1 cellular context compared by ENCODE assay signal in genomic region chr10:14571866-14572507, GRCh38.
TF ChIP-seq lines count a peak whose summit lies in the region.

No MANE protein-coding gene starts in this region.

TF ChIP-seq in HepG2, 621 proteins besides CTCF, POLR2A, EP300 and RAD21 (continued from another document and continues in another):
- TF ChIP-seq, protein P1, sequence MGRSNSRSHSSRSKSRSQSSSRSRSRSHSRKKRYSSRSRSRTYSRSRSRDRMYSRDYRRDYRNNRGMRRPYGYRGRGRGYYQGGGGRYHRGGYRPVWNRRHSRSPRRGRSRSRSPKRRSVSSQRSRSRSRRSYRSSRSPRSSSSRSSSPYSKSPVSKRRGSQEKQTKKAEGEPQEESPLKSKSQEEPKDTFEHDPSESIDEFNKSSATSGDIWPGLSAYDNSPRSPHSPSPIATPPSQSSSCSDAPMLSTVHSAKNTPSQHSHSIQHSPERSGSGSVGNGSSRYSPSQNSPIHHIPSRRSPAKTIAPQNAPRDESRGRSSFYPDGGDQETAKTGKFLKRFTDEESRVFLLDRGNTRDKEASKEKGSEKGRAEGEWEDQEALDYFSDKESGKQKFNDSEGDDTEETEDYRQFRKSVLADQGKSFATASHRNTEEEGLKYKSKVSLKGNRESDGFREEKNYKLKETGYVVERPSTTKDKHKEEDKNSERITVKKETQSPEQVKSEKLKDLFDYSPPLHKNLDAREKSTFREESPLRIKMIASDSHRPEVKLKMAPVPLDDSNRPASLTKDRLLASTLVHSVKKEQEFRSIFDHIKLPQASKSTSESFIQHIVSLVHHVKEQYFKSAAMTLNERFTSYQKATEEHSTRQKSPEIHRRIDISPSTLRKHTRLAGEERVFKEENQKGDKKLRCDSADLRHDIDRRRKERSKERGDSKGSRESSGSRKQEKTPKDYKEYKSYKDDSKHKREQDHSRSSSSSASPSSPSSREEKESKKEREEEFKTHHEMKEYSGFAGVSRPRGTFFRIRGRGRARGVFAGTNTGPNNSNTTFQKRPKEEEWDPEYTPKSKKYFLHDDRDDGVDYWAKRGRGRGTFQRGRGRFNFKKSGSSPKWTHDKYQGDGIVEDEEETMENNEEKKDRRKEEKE (IDR thresholded peaks at IDR 0.05): no peak
- TF ChIP-seq TMF1 (CRISPR knock-in tag; IDR thresholded peaks at IDR 0.05; ENCODE audit: low read depth) (no peak), ZNF503 (CRISPR knock-in tag; IDR thresholded peaks at IDR 0.05) (peak; percentile 32; the same call in 1 of the 2 replicates), ZNF230 (CRISPR knock-in tag; IDR thresholded peaks at IDR 0.05) (no peak), TCF7L2 (IDR thresholded peaks at IDR 0.05; ENCODE audit: low read depth, low read length) (no peak), ZNF253 (CRISPR knock-in tag; IDR thresholded peaks at IDR 0.05; ENCODE audit: borderline replicate concordance) (no peak), ZNF691 (CRISPR knock-in tag; IDR thresholded peaks at IDR 0.05; ENCODE audit: borderline replicate concordance, low read depth) (no peak), PREB (CRISPR knock-in tag; IDR thresholded peaks at IDR 0.05) (no peak), KMT2A (CRISPR knock-in tag; IDR thresholded peaks at IDR 0.05) (no peak), MNT (IDR thresholded peaks at IDR 0.05) (peak; percentile 36), ZNF609 (CRISPR knock-in tag; IDR thresholded peaks at IDR 0.05; ENCODE audit: borderline replicate concordance) (peak; percentile 72; the same call in 1 of the 2 replicates), JUND (CRISPR knock-in tag; IDR thresholded peaks at IDR 0.05) (peak; percentile 88), ZNF101 (CRISPR knock-in tag; IDR thresholded peaks at IDR 0.05; ENCODE audit: borderline replicate concordance, low read depth) (no peak), POLR2AphosphoS5 (IDR thresholded peaks at IDR 0.05; ENCODE audit: low read depth, low read length) (no peak), EZH2 (conservative IDR thresholded peaks at IDR 0.05; ENCODE audit: low read depth, low read length) (no peak), ZNF431 (CRISPR knock-in tag; IDR thresholded peaks at IDR 0.05; ENCODE audit: borderline replicate concordance, low read depth) (no peak), CHD4 (IDR thresholded peaks at IDR 0.05; ENCODE audit: borderline replicate concordance, low read length) (no peak), SNAPC2 (CRISPR knock-in tag; IDR thresholded peaks at IDR 0.05) (0 out of 2 replicates have a peak, but pooled peaks have one; percentile 33), TBL1XR1 (IDR thresholded peaks at IDR 0.05; ENCODE audit: borderline replicate concordance, low read length, partially characterized antibody) (peak; percentile 95), TEAD2 (CRISPR knock-in tag; IDR thresholded peaks at IDR 0.05) (no peak), ZNF563 (CRISPR knock-in tag; IDR thresholded peaks at IDR 0.05) (no peak), ZNF737 (CRISPR knock-in tag; IDR thresholded peaks at IDR 0.05; ENCODE audit: borderline replicate concordance) (no peak), NFE2L2 (IDR thresholded peaks at IDR 0.05; ENCODE audit: low read length) (no peak), ZBTB42 (CRISPR knock-in tag; IDR thresholded peaks at IDR 0.05) (no peak)
- TF ChIP-seq, protein P2, sequence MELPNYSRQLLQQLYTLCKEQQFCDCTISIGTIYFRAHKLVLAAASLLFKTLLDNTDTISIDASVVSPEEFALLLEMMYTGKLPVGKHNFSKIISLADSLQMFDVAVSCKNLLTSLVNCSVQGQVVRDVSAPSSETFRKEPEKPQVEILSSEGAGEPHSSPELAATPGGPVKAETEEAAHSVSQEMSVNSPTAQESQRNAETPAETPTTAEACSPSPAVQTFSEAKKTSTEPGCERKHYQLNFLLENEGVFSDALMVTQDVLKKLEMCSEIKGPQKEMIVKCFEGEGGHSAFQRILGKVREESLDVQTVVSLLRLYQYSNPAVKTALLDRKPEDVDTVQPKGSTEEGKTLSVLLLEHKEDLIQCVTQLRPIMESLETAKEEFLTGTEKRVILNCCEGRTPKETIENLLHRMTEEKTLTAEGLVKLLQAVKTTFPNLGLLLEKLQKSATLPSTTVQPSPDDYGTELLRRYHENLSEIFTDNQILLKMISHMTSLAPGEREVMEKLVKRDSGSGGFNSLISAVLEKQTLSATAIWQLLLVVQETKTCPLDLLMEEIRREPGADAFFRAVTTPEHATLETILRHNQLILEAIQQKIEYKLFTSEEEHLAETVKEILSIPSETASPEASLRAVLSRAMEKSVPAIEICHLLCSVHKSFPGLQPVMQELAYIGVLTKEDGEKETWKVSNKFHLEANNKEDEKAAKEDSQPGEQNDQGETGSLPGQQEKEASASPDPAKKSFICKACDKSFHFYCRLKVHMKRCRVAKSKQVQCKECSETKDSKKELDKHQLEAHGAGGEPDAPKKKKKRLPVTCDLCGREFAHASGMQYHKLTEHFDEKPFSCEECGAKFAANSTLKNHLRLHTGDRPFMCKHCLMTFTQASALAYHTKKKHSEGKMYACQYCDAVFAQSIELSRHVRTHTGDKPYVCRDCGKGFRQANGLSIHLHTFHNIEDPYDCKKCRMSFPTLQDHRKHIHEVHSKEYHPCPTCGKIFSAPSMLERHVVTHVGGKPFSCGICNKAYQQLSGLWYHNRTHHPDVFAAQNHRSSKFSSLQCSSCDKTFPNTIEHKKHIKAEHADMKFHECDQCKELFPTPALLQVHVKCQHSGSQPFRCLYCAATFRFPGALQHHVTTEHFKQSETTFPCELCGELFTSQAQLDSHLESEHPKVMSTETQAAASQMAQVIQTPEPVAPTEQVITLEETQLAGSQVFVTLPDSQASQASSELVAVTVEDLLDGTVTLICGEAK (IDR thresholded peaks at IDR 0.05): no peak
- TF ChIP-seq, protein P2 (CRISPR knock-in tag; IDR thresholded peaks at IDR 0.05): no peak
- TF ChIP-seq, protein P3, sequence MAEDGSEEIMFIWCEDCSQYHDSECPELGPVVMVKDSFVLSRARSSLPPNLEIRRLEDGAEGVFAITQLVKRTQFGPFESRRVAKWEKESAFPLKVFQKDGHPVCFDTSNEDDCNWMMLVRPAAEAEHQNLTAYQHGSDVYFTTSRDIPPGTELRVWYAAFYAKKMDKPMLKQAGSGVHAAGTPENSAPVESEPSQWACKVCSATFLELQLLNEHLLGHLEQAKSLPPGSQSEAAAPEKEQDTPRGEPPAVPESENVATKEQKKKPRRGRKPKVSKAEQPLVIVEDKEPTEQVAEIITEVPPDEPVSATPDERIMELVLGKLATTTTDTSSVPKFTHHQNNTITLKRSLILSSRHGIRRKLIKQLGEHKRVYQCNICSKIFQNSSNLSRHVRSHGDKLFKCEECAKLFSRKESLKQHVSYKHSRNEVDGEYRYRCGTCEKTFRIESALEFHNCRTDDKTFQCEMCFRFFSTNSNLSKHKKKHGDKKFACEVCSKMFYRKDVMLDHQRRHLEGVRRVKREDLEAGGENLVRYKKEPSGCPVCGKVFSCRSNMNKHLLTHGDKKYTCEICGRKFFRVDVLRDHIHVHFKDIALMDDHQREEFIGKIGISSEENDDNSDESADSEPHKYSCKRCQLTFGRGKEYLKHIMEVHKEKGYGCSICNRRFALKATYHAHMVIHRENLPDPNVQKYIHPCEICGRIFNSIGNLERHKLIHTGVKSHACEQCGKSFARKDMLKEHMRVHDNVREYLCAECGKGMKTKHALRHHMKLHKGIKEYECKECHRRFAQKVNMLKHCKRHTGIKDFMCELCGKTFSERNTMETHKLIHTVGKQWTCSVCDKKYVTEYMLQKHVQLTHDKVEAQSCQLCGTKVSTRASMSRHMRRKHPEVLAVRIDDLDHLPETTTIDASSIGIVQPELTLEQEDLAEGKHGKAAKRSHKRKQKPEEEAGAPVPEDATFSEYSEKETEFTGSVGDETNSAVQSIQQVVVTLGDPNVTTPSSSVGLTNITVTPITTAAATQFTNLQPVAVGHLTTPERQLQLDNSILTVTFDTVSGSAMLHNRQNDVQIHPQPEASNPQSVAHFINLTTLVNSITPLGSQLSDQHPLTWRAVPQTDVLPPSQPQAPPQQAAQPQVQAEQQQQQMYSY (CRISPR knock-in tag; IDR thresholded peaks at IDR 0.05): no peak
